3 cellular contexts compared by ENCODE assay signal in genomic region chr16:63372283-63372682, GRCh38.
TF ChIP-seq lines count a peak whose summit lies in the region.

No MANE protein-coding gene starts in this region.

TF ChIP-seq in SK-N-SH, 30 proteins besides CTCF, POLR2A, EP300 and RAD21 (continued from another document and continues in another):
- TF ChIP-seq IRF3 (IDR thresholded peaks at IDR 0.05; ENCODE audit: low read depth, low read length) (no peak), GABPA (IDR thresholded peaks at IDR 0.05; ENCODE audit: low read depth) (no peak), MXI1 (IDR thresholded peaks at IDR 0.05; ENCODE audit: low read depth, low read length) (no peak), RFX5 (IDR thresholded peaks at IDR 0.05; ENCODE audit: low read length) (no peak), RCOR1 (IDR thresholded peaks at IDR 0.05; ENCODE audit: low read length) (no peak), CHD2 (IDR thresholded peaks at IDR 0.05; ENCODE audit: low read length, partially characterized antibody) (no peak), FOXM1 (IDR thresholded peaks at IDR 0.05; ENCODE audit: low read depth) (no peak), SIN3A (IDR thresholded peaks at IDR 0.05; ENCODE audit: borderline replicate concordance, low read depth, low read length) (no peak), REST (IDR thresholded peaks at IDR 0.05; ENCODE audit: low read depth, low read length) (no peak), PBX3 (IDR thresholded peaks at IDR 0.05) (no peak), MEF2A (IDR thresholded peaks at IDR 0.05; ENCODE audit: borderline replicate concordance, low read depth) (no peak), MAX (IDR thresholded peaks at IDR 0.05; ENCODE audit: low read depth) (no peak), POLR2AphosphoS5 (IDR thresholded peaks at IDR 0.05; ENCODE audit: low read depth, low read length) (no peak)

TF ChIP-seq in SK-N-SH treated with all-trans-retinoic acid at 6 μM for 48 hours, 23 proteins besides CTCF, POLR2A, EP300 and RAD21:
- no peak for TF ChIP-seq POU6F1 (CRISPR knock-in tag; IDR thresholded peaks at IDR 0.05; ENCODE audit: borderline replicate concordance, low read depth)
- TF ChIP-seq ZNF70 (CRISPR knock-in tag; IDR thresholded peaks at IDR 0.05) = no peak
- no peak for TF ChIP-seq CREB5 (CRISPR knock-in tag; IDR thresholded peaks at IDR 0.05; ENCODE audit: low read depth)

TF ChIP-seq in WTC11, 78 proteins besides CTCF, POLR2A, EP300 and RAD21 (continued from another document):
- TF ChIP-seq ZNF512 (CRISPR knock-in tag; IDR thresholded peaks at IDR 0.05; ENCODE audit: borderline replicate concordance) (no peak), ZNF263 (CRISPR knock-in tag; IDR thresholded peaks at IDR 0.05; ENCODE audit: low read depth) (no peak), ATF1 (CRISPR knock-in tag; IDR thresholded peaks at IDR 0.05) (no peak), SP1 (CRISPR knock-in tag; conservative IDR thresholded peaks at IDR 0.05) (no peak), ZNF425 (CRISPR knock-in tag; conservative IDR thresholded peaks at IDR 0.05) (no peak), RORB (CRISPR knock-in tag; IDR thresholded peaks at IDR 0.05) (no peak), TEAD4 (CRISPR knock-in tag; IDR thresholded peaks at IDR 0.05) (no peak), NFE2L1 (CRISPR knock-in tag; IDR thresholded peaks at IDR 0.05) (no peak), JAZF1 (CRISPR knock-in tag; IDR thresholded peaks at IDR 0.05) (no peak), CREM (CRISPR knock-in tag; IDR thresholded peaks at IDR 0.05) (no peak), MAX (CRISPR knock-in tag; IDR thresholded peaks at IDR 0.05) (no peak), OVOL2 (CRISPR knock-in tag; IDR thresholded peaks at IDR 0.05; ENCODE audit: borderline replicate concordance) (no peak), JUN (CRISPR knock-in tag; IDR thresholded peaks at IDR 0.05) (no peak), ZNF423 (CRISPR knock-in tag; IDR thresholded peaks at IDR 0.05) (no peak), ERG (CRISPR knock-in tag; IDR thresholded peaks at IDR 0.05) (no peak), KAT7 (CRISPR knock-in tag; IDR thresholded peaks at IDR 0.05; ENCODE audit: borderline replicate concordance) (no peak)
